In genomic region chr3:141201122-141201521, GRCh38 we compare ENCODE assay signal across 30 cellular contexts.
"Had no signal": no experiment of that assay in that cellular context is flagged by ENCODE, and none has a peak within 500 bp of the region (broad histone marks: within the 10 kb centered on the region; RNA-seq: fewer than 3 reads in every experiment).

No MANE protein-coding gene starts in this region.

- H3K9me3 Mint-ChIP-seq: stimulated activated memory B cell treated with anti-CD40 and anti-IgM and Interleukin-4, amounts not matched to agents 10 μg/mL and 1 μg/mL and 100 μg/mL, for 72 hours had no signal

- H3K4me1 ChIP-seq: body of pancreas, heart right ventricle, left lung, lower lobe of right lung, pancreas, prostate gland, sigmoid colon, stomach, thyroid gland, upper lobe of left lung, vagina had no signal

- H3K36me3 Mint-ChIP-seq: stimulated activated memory B cell treated with anti-CD40 and anti-IgM and Interleukin-4, amounts not matched to agents 10 μg/mL and 1 μg/mL and 100 μg/mL, for 72 hours had no signal

- H3K27ac ChIP-seq: body of pancreas, heart right ventricle, left lung, lower lobe of right lung, pancreas, prostate gland, sigmoid colon, stomach, thyroid gland, upper lobe of left lung, vagina, VCaP had no signal

- H3K36me3 ChIP-seq: heart right ventricle, left lung, lower lobe of right lung, pancreas, prostate gland, sigmoid colon, stomach, thyroid gland, upper lobe of left lung, vagina had no signal

- H3K27me3 ChIP-seq: body of pancreas, left lung, pancreas, sigmoid colon, thyroid gland, upper lobe of left lung, vagina had no signal

- DNase-seq: activated CD4-positive, alpha-beta T cell treated with anti-CD3 and anti-CD28 coated beads for 48 hours; activated CD4-positive, alpha-beta T cell treated with anti-CD3 and anti-CD28 coated beads, Interleukin-2, amount 50 U/mL, for 48 hours; activated CD8-positive, alpha-beta memory T cell treated with anti-CD3 and anti-CD28 coated beads for 24 hours; activated effector memory CD4-positive, alpha-beta T cell treated with Interleukin-2 at 50 U/mL for 16 hours; activated naive CD4-positive, alpha-beta T cell treated with Interleukin-2 at 50 U/mL for 16 hours; anterior cingulate cortex; body of pancreas; foreskin fibroblast; heart right ventricle; left lung; lower lobe of right lung; mesenchymal stem cell; naive thymus-derived CD8-positive, alpha-beta T cell; nucleus accumbens; pancreas; retina; sigmoid colon; small intestine; stimulated activated CD4-positive, alpha-beta T cell treated with anti-CD3 and anti-CD28 coated beads, Interleukin-4, amount 100 ng/mL, for 24 hours; stomach; T-helper 9 cell; thyroid gland had no signal

- ATAC-seq: activated CD4-positive, CD25-positive, alpha-beta regulatory T cell treated with anti-CD3 and anti-CD28 coated beads, Interleukin-2, amount 50 U/mL, for 24 hours; body of pancreas; heart right ventricle; left lung; lower lobe of right lung; naive thymus-derived CD8-positive, alpha-beta T cell; pancreas; stimulated activated memory B cell treated with anti-CD40 and anti-IgM and Interleukin-4, amounts not matched to agents 10 μg/mL and 1 μg/mL and 100 μg/mL, for 72 hours had no signal

- H3K4me3 ChIP-seq: body of pancreas, heart right ventricle, left lung, lower lobe of right lung, pancreas, prostate gland, sigmoid colon, stomach, thyroid gland, upper lobe of left lung, vagina had no signal

- H3K4me3 Mint-ChIP-seq: activated naive CD8-positive, alpha-beta T cell; naive thymus-derived CD8-positive, alpha-beta T cell; neural crest cell; stimulated activated memory B cell treated with anti-CD40 and anti-IgM and Interleukin-4, amounts not matched to agents 10 μg/mL and 1 μg/mL and 100 μg/mL, for 72 hours had no signal

- H3K27ac Mint-ChIP-seq: activated naive CD8-positive, alpha-beta T cell; stimulated activated memory B cell treated with anti-CD40 and anti-IgM and Interleukin-4, amounts not matched to agents 10 μg/mL and 1 μg/mL and 100 μg/mL, for 72 hours had no signal

- H3K4me1 Mint-ChIP-seq: naive thymus-derived CD8-positive, alpha-beta T cell; neural crest cell; stimulated activated memory B cell treated with anti-CD40 and anti-IgM and Interleukin-4, amounts not matched to agents 10 μg/mL and 1 μg/mL and 100 μg/mL, for 72 hours had no signal

- H3K9me3 ChIP-seq: body of pancreas, heart right ventricle, left lung, lower lobe of right lung, pancreas, prostate gland, sigmoid colon, stomach, thyroid gland, upper lobe of left lung, vagina had no signal
